29 cellular contexts compared by ENCODE assay signal in the genomic region with DNA sequence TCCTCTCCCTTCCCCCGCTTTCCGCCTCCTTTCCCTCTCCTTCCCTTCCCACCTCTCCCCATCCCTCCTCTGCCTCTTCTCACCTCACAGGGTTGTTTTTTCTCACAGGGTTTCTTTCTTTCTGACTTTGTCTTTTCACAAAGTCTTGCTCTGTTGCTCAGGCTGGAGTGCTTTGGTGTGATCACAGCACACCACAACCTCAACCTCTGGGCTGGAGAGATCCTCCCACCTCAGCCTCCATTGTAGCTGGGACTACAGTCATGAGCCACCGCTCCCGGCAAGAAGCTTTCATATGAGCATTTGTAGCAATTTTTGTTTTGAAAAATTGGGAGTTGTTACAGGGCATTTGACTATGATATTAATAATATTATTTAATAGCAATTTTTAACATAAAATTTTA. TPM values are rescaled to one million over a fixed set of nuclear protein-coding genes. Genes with fewer than 3 reads are reported as not detected.
DNase-seq lines count a peak whose midpoint lies in the region; ATAC-seq and TF ChIP-seq lines count a peak whose summit lies in the region.
"Had no signal": no experiment of that assay in that cellular context is flagged by ENCODE, and none has a peak within 500 bp of the region (broad histone marks: within the 10 kb centered on the region; RNA-seq: fewer than 3 reads in every experiment).

No MANE protein-coding gene starts in this region.

- H4K8ac ChIP-seq in trophoblast cell (ENCODE audit: low read depth, low read length): no peak overlapping the region

- no peak overlapping the region for H3K23ac ChIP-seq in trophoblast cell (ENCODE audit: low read length)

- no peaks in the 10 kb centered on the region for H3K79me1 ChIP-seq in trophoblast cell (ENCODE audit: low read length)

- H3K27me3 ChIP-seq in HUES6 (ENCODE audit: control insufficient read depth, insufficient read depth, low read length) (no peaks in the 10 kb centered on the region), trophoblast cell (ENCODE audit: insufficient read depth, low read length) (no peaks in the 10 kb centered on the region)
- H3K27me3 ChIP-seq: BE2C, MG63 had no signal

- no peak for ATAC-seq in activated naive CD4-positive, alpha-beta T cell treated with anti-CD3 and anti-CD28 coated beads, Interleukin-2, amount 50 U/mL, for 72 hours
- no peak for ATAC-seq in activated T-helper 17 cell treated with anti-CD3 and anti-CD28 coated beads, Interleukin-2, amount 50 U/mL, for 72 hours (replicated peaks)
- ATAC-seq in HG03342 (IDR thresholded peaks at IDR 0.05; ENCODE audit: unreplicated experiment): no peak
- no peak for ATAC-seq in GM18505 (IDR thresholded peaks at IDR 0.05; ENCODE audit: unreplicated experiment)
- ATAC-seq: HCT116, Panc1 had no signal

- H2BK5ac ChIP-seq in trophoblast cell (ENCODE audit: low read depth, low read length, poor library complexity): no peak overlapping the region

- TF ChIP-seq POLR2A in GM18505 (IDR thresholded peaks at IDR 0.05; ENCODE audit: borderline replicate concordance, extremely low read depth, insufficient read depth, insufficient read length): no peak

- H3K14ac ChIP-seq in trophoblast cell (ENCODE audit: low read length): no peak overlapping the region

- no peak overlapping the region for H3K18ac ChIP-seq in trophoblast cell (ENCODE audit: low read length)

- peaks cover 9% of the 10 kb centered on the region; the same call in 1 of the 2 replicates for H3K36me3 ChIP-seq in HUES6 (ENCODE audit: control insufficient read depth, insufficient read depth, low read length)
- no peaks in the 10 kb centered on the region for H3K36me3 ChIP-seq in trophoblast cell (ENCODE audit: control insufficient read depth in 1 of 2, insufficient read depth in 2 of 2, low read length in 2 of 2)

- H3K4me1 ChIP-seq in HUES6 (ENCODE audit: control insufficient read depth, insufficient read depth, low read length): peaks cover 7% of the 10 kb centered on the region; the same call in 1 of the 2 replicates
- H3K4me1 ChIP-seq in trophoblast cell (ENCODE audit: control insufficient read depth in 1 of 2, insufficient read depth in 2 of 2, low read length in 2 of 2): peaks cover 2 to 4% of the 10 kb centered on the region in 2 experiments
- H3K4me1 ChIP-seq: BE2C had no signal

- no peak overlapping the region for H4K12ac ChIP-seq in trophoblast cell (ENCODE audit: low read depth, low read length)

- peaks cover 5% of the 10 kb centered on the region for H3K79me2 ChIP-seq in trophoblast cell (ENCODE audit: control insufficient read depth, insufficient read depth, low read length, poor library complexity)

- no peaks in the 10 kb centered on the region for H3K9me3 Mint-ChIP-seq in activated naive CD4-positive, alpha-beta T cell treated with anti-CD3 and anti-CD28 coated beads, Interleukin-2, amount 50 U/mL, for 24 hours
- no peaks in the 10 kb centered on the region for H3K9me3 Mint-ChIP-seq in activated naive CD4-positive, alpha-beta T cell treated with anti-CD3 and anti-CD28 coated beads, Interleukin-2, amount 50 U/mL, for 72 hours
- no peaks in the 10 kb centered on the region for H3K9me3 Mint-ChIP-seq in activated T-helper 17 cell treated with anti-CD3 and anti-CD28 coated beads, Interleukin-2, amount 50 U/mL, for 72 hours
- H3K9me3 Mint-ChIP-seq: CD14-positive monocyte; CD8-positive, alpha-beta memory T cell had no signal

- peaks cover 5% of the 10 kb centered on the region for H3K36me3 Mint-ChIP-seq in activated naive CD4-positive, alpha-beta T cell treated with anti-CD3 and anti-CD28 coated beads, Interleukin-2, amount 50 U/mL, for 24 hours
- no peaks in the 10 kb centered on the region for H3K36me3 Mint-ChIP-seq in activated naive CD4-positive, alpha-beta T cell treated with anti-CD3 and anti-CD28 coated beads, Interleukin-2, amount 50 U/mL, for 72 hours
- H3K36me3 Mint-ChIP-seq in activated T-helper 17 cell treated with anti-CD3 and anti-CD28 coated beads, Interleukin-2, amount 50 U/mL, for 72 hours (ENCODE audit: low read depth): peaks cover 11% of the 10 kb centered on the region

- H3K9ac ChIP-seq in HUES6 (ENCODE audit: low read length): no peak overlapping the region
- no peak overlapping the region for H3K9ac ChIP-seq in trophoblast cell (ENCODE audit: low read length)

- H3K4me3 Mint-ChIP-seq in activated naive CD4-positive, alpha-beta T cell treated with anti-CD3 and anti-CD28 coated beads, Interleukin-2, amount 50 U/mL, for 24 hours: no peak overlapping the region
- H3K4me3 Mint-ChIP-seq in activated T-helper 17 cell treated with anti-CD3 and anti-CD28 coated beads, Interleukin-2, amount 50 U/mL, for 72 hours: no peak overlapping the region
- H3K4me3 Mint-ChIP-seq: CD14-positive monocyte; CD8-positive, alpha-beta memory T cell had no signal

- H3K4me2 ChIP-seq in trophoblast cell (ENCODE audit: low read length): no peak overlapping the region

- peak overlapping the region; percentile 19 for H3K27ac Mint-ChIP-seq in activated naive CD4-positive, alpha-beta T cell treated with anti-CD3 and anti-CD28 coated beads, Interleukin-2, amount 50 U/mL, for 24 hours
- no peak overlapping the region for H3K27ac Mint-ChIP-seq in activated naive CD4-positive, alpha-beta T cell treated with anti-CD3 and anti-CD28 coated beads, Interleukin-2, amount 50 U/mL, for 72 hours
- H3K27ac Mint-ChIP-seq in activated T-helper 17 cell treated with anti-CD3 and anti-CD28 coated beads, Interleukin-2, amount 50 U/mL, for 72 hours: peak overlapping the region; percentile 15

- WGBS in trophoblast cell (ENCODE audit: extremely low coverage, insufficient coverage, insufficient read length): 100% methylated on average over 2 of the region's 4 CpGs

- no peak overlapping the region for H2AFZ ChIP-seq in trophoblast cell (ENCODE audit: insufficient read depth, low read length, poor library complexity)

- H3K27me3 Mint-ChIP-seq in activated naive CD4-positive, alpha-beta T cell treated with anti-CD3 and anti-CD28 coated beads, Interleukin-2, amount 50 U/mL, for 24 hours: no peaks in the 10 kb centered on the region
- no peaks in the 10 kb centered on the region for H3K27me3 Mint-ChIP-seq in activated T-helper 17 cell treated with anti-CD3 and anti-CD28 coated beads, Interleukin-2, amount 50 U/mL, for 72 hours
- H3K27me3 Mint-ChIP-seq: CD8-positive, alpha-beta memory T cell had no signal

- DNase-seq in activated naive CD4-positive, alpha-beta T cell treated with anti-CD3 and anti-CD28 coated beads, Interleukin-2, amount 50 U/mL, for 72 hours (ENCODE audit: low spot score in 2 of 2): no peak
- no peak for DNase-seq in trophoblast cell
- no peak for DNase-seq in activated T-cell treated with anti-CD3 and anti-CD28 coated beads, Interleukin-2, amount 50 U/mL, for 1 hour
- DNase-seq: ACHN; BE2C; Calu3; CD8-positive, alpha-beta memory T cell; DMS79 treated with DMSO at 0.1 percent for 48 hours; GF-D8; GOT3; KBM-7; MG63; NCI-H1105 treated with DMSO at 0.1 percent for 48 hours; NCI-H146; NCI-H1930; NCI-H446; NCI-H526; SIG-M5 had no signal

- H4K91ac ChIP-seq in trophoblast cell (ENCODE audit: low read depth, low read length): no peak overlapping the region

- H3K4me3 ChIP-seq in HUES6 (ENCODE audit: low read depth, low read length) (no peak overlapping the region), trophoblast cell (ENCODE audit: low read depth, low read length) (no peak overlapping the region)
- H3K4me3 ChIP-seq: MG63, SK-N-MC had no signal

- H3K4ac ChIP-seq in trophoblast cell (ENCODE audit: low read depth, low read length): peak overlapping the region; percentile 57

- H3K9me3 ChIP-seq in HUES6 (ENCODE audit: control insufficient read depth, insufficient read depth, low read depth, low read length) (no peaks in the 10 kb centered on the region), trophoblast cell (ENCODE audit: insufficient read depth, low read depth, low read length) (no peaks in the 10 kb centered on the region)
- H3K9me3 ChIP-seq: BE2C, MG63 had no signal

- H2AK5ac ChIP-seq in trophoblast cell (ENCODE audit: low read length): no peak overlapping the region

- H3K4me1 Mint-ChIP-seq in activated naive CD4-positive, alpha-beta T cell treated with anti-CD3 and anti-CD28 coated beads, Interleukin-2, amount 50 U/mL, for 24 hours: peaks cover 61% of the 10 kb centered on the region
- H3K4me1 Mint-ChIP-seq in activated T-helper 17 cell treated with anti-CD3 and anti-CD28 coated beads, Interleukin-2, amount 50 U/mL, for 72 hours: peaks cover 7% of the 10 kb centered on the region

- H3K27ac ChIP-seq in HUES6 (ENCODE audit: low read depth, low read length) (0 out of 2 replicates have a peak overlapping the region, but pooled peaks have one; percentile 41), trophoblast cell (ENCODE audit: low read depth, low read length) (no peak overlapping the region)
- H3K27ac ChIP-seq: 22Rv1, RWPE1, SK-N-MC had no signal

- H2BK12ac ChIP-seq in trophoblast cell (ENCODE audit: low read length): no peak overlapping the region

- H2BK120ac ChIP-seq in trophoblast cell (ENCODE audit: insufficient read depth, low read length, poor library complexity): no peak overlapping the region

RNA-seq across cellular contexts. Expression of gene ACSL3, which starts 32.9 kb away (rescaled TPM):
- 10 to 100 TPM; 36.1 to 37.1 TPM for total RNA-seq in activated naive CD4-positive, alpha-beta T cell treated with anti-CD3 and anti-CD28 coated beads, Interleukin-2, amount 50 U/mL, for 72 hours
- 10 to 100 TPM; 12.9 to 32.6 TPM for total RNA-seq in activated T-helper 17 cell treated with anti-CD3 and anti-CD28 coated beads, Interleukin-2, amount 50 U/mL, for 72 hours
- 119 and 124 TPM in 2 replicates for polyA plus RNA-seq in trophoblast cell (2013)

Comparison
In these comparisons a context has a peak if more than half of its experiments do, and no peak if none do; other contexts are left out.
1. H3K27ac Mint-ChIP-seq: peak in activated naive CD4-positive, alpha-beta T cell treated with anti-CD3 and anti-CD28 coated beads, Interleukin-2, amount 50 U/mL, for 24 hours (single experiment) and activated T-helper 17 cell treated with anti-CD3 and anti-CD28 coated beads, Interleukin-2, amount 50 U/mL, for 72 hours (single experiment); none in activated naive CD4-positive, alpha-beta T cell treated with anti-CD3 and anti-CD28 coated beads, Interleukin-2, amount 50 U/mL, for 72 hours (0 of 2).